In genomic region chr3:47324278-47324865, GRCh38 we compare ENCODE assay signal across 1 cellular context.
TF ChIP-seq lines count a peak whose summit lies in the region.

No MANE protein-coding gene starts in this region.

TF ChIP-seq in GM12878, 131 proteins besides CTCF, POLR2A, EP300 and RAD21:
- 0 out of 2 replicates have a peak, but pooled peaks have one; percentile 20 for TF ChIP-seq YY1 (IDR thresholded peaks at IDR 0.05; ENCODE audit: low read depth, low read length)
- TF ChIP-seq PAX5 (IDR thresholded peaks at IDR 0.05; ENCODE audit: borderline replicate concordance, low read depth, low read length) = no peak
- peak; percentile 81 for TF ChIP-seq SMC3 (IDR thresholded peaks at IDR 0.05; ENCODE audit: borderline replicate concordance, low read length)
- 0 out of 2 replicates have a peak, but pooled peaks have one; percentile 26 for TF ChIP-seq FOXM1 (IDR thresholded peaks at IDR 0.05; ENCODE audit: low read depth, low read length)
- TF ChIP-seq RUNX3 (IDR thresholded peaks at IDR 0.05; ENCODE audit: low read length) = 0 out of 2 replicates have a peak, but pooled peaks have one; percentile 6
- no peak for TF ChIP-seq HDAC6 (IDR thresholded peaks at IDR 0.05; ENCODE audit: unreplicated experiment)
- TF ChIP-seq ZNF384 (IDR thresholded peaks at IDR 0.05; ENCODE audit: borderline replicate concordance, low read depth, low read length) = peak; percentile 73
